Comparison of ENCODE assay signal across 23 cellular contexts in the genomic region with DNA sequence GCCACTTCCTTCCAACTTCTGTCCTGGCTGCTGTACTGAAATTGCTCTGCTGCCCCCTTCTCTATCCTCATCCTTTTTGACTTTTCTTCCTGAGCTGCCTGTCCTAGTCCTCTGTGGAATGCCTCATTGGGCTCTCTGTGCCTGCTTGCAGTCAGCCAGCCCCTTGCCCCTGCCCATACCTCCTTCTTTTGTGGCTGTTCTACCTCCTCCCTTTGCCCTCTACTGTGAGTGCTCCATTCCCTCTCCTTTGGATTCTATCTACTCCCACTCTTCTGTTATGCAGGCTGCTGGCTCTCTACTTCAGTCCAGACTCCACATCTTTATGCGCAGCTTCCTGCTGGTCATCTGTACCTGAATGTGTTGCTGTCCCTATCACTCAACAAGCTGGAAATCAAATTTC. TPM values are rescaled to one million over a fixed set of nuclear protein-coding genes. Genes with fewer than 3 reads are reported as not detected.
DNase-seq lines count a peak whose midpoint lies in the region; ATAC-seq and TF ChIP-seq lines count a peak whose summit lies in the region.
"Had no signal": no experiment of that assay in that cellular context is flagged by ENCODE, and none has a peak within 500 bp of the region (broad histone marks: within the 10 kb centered on the region; RNA-seq: fewer than 3 reads in every experiment).

No MANE protein-coding gene starts in this region.

- CTCF ChIA-PET in HEK293 (lab: Yijun Ruan, JAX) = no interaction called here
- CTCF ChIA-PET in WTC11 (lab: Charles Lee) = no interaction called here
- CTCF ChIA-PET in PC-3 (lab: Charles Lee) = no interaction called here

- peak overlapping the region; percentile 54; the same call in 1 of the 2 replicates for H3K27ac Mint-ChIP-seq in WTC11
- H3K27ac Mint-ChIP-seq: CD4-positive, alpha-beta T cell; CD8-positive, alpha-beta memory T cell; HFFc6 had no signal

- no peak for TF ChIP-seq EP300 in esophagus muscularis mucosa (IDR thresholded peaks at IDR 0.05)

- H3K4me3 ChIP-seq in HEK293 (ENCODE audit: low read depth, low read length) = no peak overlapping the region
- H3K4me3 ChIP-seq in esophagus muscularis mucosa = no peak overlapping the region
- H3K4me3 ChIP-seq in PC-3 (ENCODE audit: low read length) = no peak overlapping the region
- H3K4me3 ChIP-seq: A549; BLaER1 treated with 17β-estradiol and CSF1 and Interleukin-3, amounts not matched to agents 10 nM and 100 nM had no signal

- H3K4me1 Mint-ChIP-seq in WTC11 = peaks cover 52% of the 10 kb centered on the region
- H3K4me1 Mint-ChIP-seq: CD8-positive, alpha-beta memory T cell had no signal

- H3K9me3 Mint-ChIP-seq in WTC11 = peaks cover 19% of the 10 kb centered on the region
- H3K9me3 Mint-ChIP-seq: CD4-positive, alpha-beta T cell had no signal

- H3K27ac ChIP-seq in HEK293 (ENCODE audit: extremely low read depth, low read depth, low read length) (no peak overlapping the region), esophagus muscularis mucosa (replicated peaks in 1 of 4) (no peak overlapping the region), PC-3 (ENCODE audit: low read length) (no peak overlapping the region)
- H3K27ac ChIP-seq: A549; BLaER1 treated with 17β-estradiol and CSF1 and Interleukin-3, amounts not matched to agents 10 nM and 100 nM had no signal

- H2AFZ ChIP-seq in PC-3 (ENCODE audit: low read length) = no peak overlapping the region

- TF ChIP-seq CTCF in HEK293 (tag by site-specific recombination; IDR thresholded peaks at IDR 0.05) (no peak), WTC11 (IDR thresholded peaks at IDR 0.05) (no peak), esophagus muscularis mucosa (IDR thresholded peaks at IDR 0.05) (no peak), PC-3 (conservative IDR thresholded peaks at IDR 0.05; ENCODE audit: low read depth, low read length) (no peak)

- no peaks in the 10 kb centered on the region for H4K20me1 ChIP-seq in PC-3 (ENCODE audit: low read length)
- H4K20me1 ChIP-seq: BLaER1 treated with 17β-estradiol and CSF1 and Interleukin-3, amounts not matched to agents 10 nM and 100 nM had no signal

- H3K9ac ChIP-seq in PC-3 (ENCODE audit: low read length) = no peak overlapping the region
- H3K9ac ChIP-seq: BLaER1 treated with 17β-estradiol and CSF1 and Interleukin-3, amounts not matched to agents 10 nM and 100 nM had no signal

- no peaks in the 10 kb centered on the region for H3K9me2 ChIP-seq in PC-3 (replicated peaks; ENCODE audit: low read length)

- H3F3A ChIP-seq in PC-3 (ENCODE audit: low read length, unreplicated experiment) = no peaks in the 10 kb centered on the region

- H3K27me3 ChIP-seq in esophagus muscularis mucosa (peaks cover 0 to 3% (median 0%) of the 10 kb centered on the region in 4 donors), PC-3 (ENCODE audit: low read length) (no peaks in the 10 kb centered on the region)
- H3K27me3 ChIP-seq: BE2C had no signal

- H3K79me2 ChIP-seq in PC-3 (ENCODE audit: low read length) = no peaks in the 10 kb centered on the region

- in situ Hi-C loops in KBM-7 (cut with MboI; ENCODE audit: low pct_unique_long_range_greater_than_20kb, low sequenced_read_pairs) = no loop called here

- H3K4me1 ChIP-seq in HEK293 (ENCODE audit: control insufficient read depth, insufficient read depth, low read length) = peaks cover 14% of the 10 kb centered on the region
- peaks cover 6 to 14% (median 11%) of the 10 kb centered on the region in 4 donors for H3K4me1 ChIP-seq in esophagus muscularis mucosa
- peaks cover 23% of the 10 kb centered on the region for H3K4me1 ChIP-seq in PC-3 (ENCODE audit: insufficient read depth, low read length)

- DNase-seq in WTC11 (ENCODE audit: low spot score) (no peak), esophagus muscularis mucosa (ENCODE audit: extremely low spot score) (peak; percentile 31), PC-3 (no peak), NCI-H524 (lab: John Stamatoyannopoulos, UW) (no peak), KBM-7 (no peak)
- DNase-seq: 8988T; ACHN; AML-193; BE2C; Calu3; CD4-positive, alpha-beta T cell; CD8-positive, alpha-beta memory T cell; DMS53; DMS79 treated with DMSO at 0.1 percent for 48 hours; GF-D8; H9; HFFc6 had no signal

- 93% methylated on average over 1 of the region's 1 CpG for WGBS in esophagus muscularis mucosa

- no TSS peak for BruUV-seq in PC-3 (replicated peaks; lab: Mats Ljungman, UMichigan)

- POLR2A ChIA-PET in HEK293 (lab: Yijun Ruan, JAX) = no interaction called here
- POLR2A ChIA-PET in WTC11 (lab: Charles Lee) = no interaction called here
- POLR2A ChIA-PET in PC-3 (lab: Charles Lee; ENCODE audit: unreplicated experiment) = interaction anchor here (0.7 kb wide), 1 partner anchor 1542 kb away, joined by 35 read pairs; no protein-coding TSS in a partner anchor

- no peak overlapping the region for H3K4me2 ChIP-seq in PC-3 (ENCODE audit: low read length)
- H3K4me2 ChIP-seq: A549; BLaER1 treated with 17β-estradiol and CSF1 and Interleukin-3, amounts not matched to agents 10 nM and 100 nM had no signal

- peak; percentile 52 for ATAC-seq in WTC11
- ATAC-seq in PC-3 = no peak
- ATAC-seq: A549, HCT116 had no signal

- H3K4me3 Mint-ChIP-seq in WTC11 = no peak overlapping the region
- H3K4me3 Mint-ChIP-seq: CD14-positive monocyte; CD4-positive, alpha-beta T cell; CD8-positive, alpha-beta memory T cell; H9; HFFc6 had no signal

- H3K9me3 ChIP-seq in HEK293 (ENCODE audit: control insufficient read depth, insufficient read depth, low read depth, low read length) (no peaks in the 10 kb centered on the region), esophagus muscularis mucosa (no peaks in the 10 kb centered on the region), PC-3 (ENCODE audit: low read length) (no peaks in the 10 kb centered on the region)
- H3K9me3 ChIP-seq: BE2C had no signal

- intact Hi-C loops in esophagus muscularis mucosa (cut with DNase I) = no loop called here
- intact Hi-C loops in PC-3 (cut with micrococcal nuclease) = no loop called here

- H3K27me3 Mint-ChIP-seq in WTC11 (ENCODE audit: low read depth) = no peaks in the 10 kb centered on the region; the same call in 1 of the 2 replicates

- TF ChIP-seq POLR2A in esophagus muscularis mucosa (IDR thresholded peaks at IDR 0.05; ENCODE audit: low read depth) = no peak

- H3K36me3 ChIP-seq in HEK293 (ENCODE audit: control insufficient read depth in 2 of 2, insufficient read depth in 1 of 2, low read length in 2 of 2) = peaks cover 0 to 12% of the 10 kb centered on the region in 2 experiments; a peak in 1 of 3 replicates
- H3K36me3 ChIP-seq in esophagus muscularis mucosa = no peaks in the 10 kb centered on the region
- peaks cover 8% of the 10 kb centered on the region; the same call in 1 of the 2 replicates for H3K36me3 ChIP-seq in PC-3 (ENCODE audit: low read depth, low read length)
- H3K36me3 ChIP-seq: BE2C; BLaER1 treated with 17β-estradiol and CSF1 and Interleukin-3, amounts not matched to agents 10 nM and 100 nM had no signal

- peaks cover 30% of the 10 kb centered on the region for H3K36me3 Mint-ChIP-seq in WTC11
- H3K36me3 Mint-ChIP-seq: CD14-positive monocyte; CD8-positive, alpha-beta memory T cell had no signal

TF ChIP-seq in HEK293, 187 proteins besides CTCF, POLR2A, EP300 and RAD21:
- peak; percentile 59 for TF ChIP-seq ZNF341 (tag by site-specific recombination; IDR thresholded peaks at IDR 0.05; ENCODE audit: low read depth)
- TF ChIP-seq REPIN1 (tag by site-specific recombination; IDR thresholded peaks at IDR 0.05; ENCODE audit: low read depth) = no peak

TF ChIP-seq in WTC11, 78 proteins besides CTCF, POLR2A, EP300 and RAD21 (continues in another document):
- no peak for TF ChIP-seq RELA (CRISPR knock-in tag; IDR thresholded peaks at IDR 0.05; ENCODE audit: borderline replicate concordance)
- TF ChIP-seq, protein P1, sequence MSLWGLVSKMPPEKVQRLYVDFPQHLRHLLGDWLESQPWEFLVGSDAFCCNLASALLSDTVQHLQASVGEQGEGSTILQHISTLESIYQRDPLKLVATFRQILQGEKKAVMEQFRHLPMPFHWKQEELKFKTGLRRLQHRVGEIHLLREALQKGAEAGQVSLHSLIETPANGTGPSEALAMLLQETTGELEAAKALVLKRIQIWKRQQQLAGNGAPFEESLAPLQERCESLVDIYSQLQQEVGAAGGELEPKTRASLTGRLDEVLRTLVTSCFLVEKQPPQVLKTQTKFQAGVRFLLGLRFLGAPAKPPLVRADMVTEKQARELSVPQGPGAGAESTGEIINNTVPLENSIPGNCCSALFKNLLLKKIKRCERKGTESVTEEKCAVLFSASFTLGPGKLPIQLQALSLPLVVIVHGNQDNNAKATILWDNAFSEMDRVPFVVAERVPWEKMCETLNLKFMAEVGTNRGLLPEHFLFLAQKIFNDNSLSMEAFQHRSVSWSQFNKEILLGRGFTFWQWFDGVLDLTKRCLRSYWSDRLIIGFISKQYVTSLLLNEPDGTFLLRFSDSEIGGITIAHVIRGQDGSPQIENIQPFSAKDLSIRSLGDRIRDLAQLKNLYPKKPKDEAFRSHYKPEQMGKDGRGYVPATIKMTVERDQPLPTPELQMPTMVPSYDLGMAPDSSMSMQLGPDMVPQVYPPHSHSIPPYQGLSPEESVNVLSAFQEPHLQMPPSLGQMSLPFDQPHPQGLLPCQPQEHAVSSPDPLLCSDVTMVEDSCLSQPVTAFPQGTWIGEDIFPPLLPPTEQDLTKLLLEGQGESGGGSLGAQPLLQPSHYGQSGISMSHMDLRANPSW (CRISPR knock-in tag; conservative IDR thresholded peaks at IDR 0.05; ENCODE audit: low read depth) = no peak
- TF ChIP-seq, protein P2, sequence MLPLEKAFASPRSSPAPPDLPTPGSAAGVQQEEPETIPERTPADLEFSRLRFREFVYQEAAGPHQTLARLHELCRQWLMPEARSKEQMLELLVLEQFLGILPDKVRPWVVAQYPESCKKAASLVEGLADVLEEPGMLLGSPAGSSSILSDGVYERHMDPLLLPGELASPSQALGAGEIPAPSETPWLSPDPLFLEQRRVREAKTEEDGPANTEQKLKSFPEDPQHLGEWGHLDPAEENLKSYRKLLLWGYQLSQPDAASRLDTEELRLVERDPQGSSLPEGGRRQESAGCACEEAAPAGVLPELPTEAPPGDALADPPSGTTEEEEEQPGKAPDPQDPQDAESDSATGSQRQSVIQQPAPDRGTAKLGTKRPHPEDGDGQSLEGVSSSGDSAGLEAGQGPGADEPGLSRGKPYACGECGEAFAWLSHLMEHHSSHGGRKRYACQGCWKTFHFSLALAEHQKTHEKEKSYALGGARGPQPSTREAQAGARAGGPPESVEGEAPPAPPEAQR (CRISPR knock-in tag; IDR thresholded peaks at IDR 0.05) = no peak
- TF ChIP-seq OVOL2 (CRISPR knock-in tag; IDR thresholded peaks at IDR 0.05; ENCODE audit: borderline replicate concordance) = no peak

RNA-seq across cellular contexts. Expression of a gene that starts 8.4 kb away (rescaled TPM):
- total RNA-seq in WTC11 (2021) = 10.0 to 14.7 TPM (median 10.2 TPM) in 3 replicates
- total RNA-seq in esophagus muscularis mucosa = 1 to 10 TPM in 3 of 4 donors, under 1 TPM in 1; 0.99 to 9.0 (median 4.0) TPM
- total RNA-seq in PC-3 (2014; rRNA removed) = 1.6 and 2.6 TPM in 2 replicates
- total RNA-seq: CD4-positive, alpha-beta T cell had no signal

RNA-seq across cellular contexts. Expression of a gene that starts 54.2 kb away (rescaled TPM):
- total RNA-seq in WTC11 (2021) (4.9 to 6.5 TPM (median 6.2 TPM) in 3 replicates), esophagus muscularis mucosa (1 to 10 TPM; 1.2 to 6.7 (median 5.9) TPM), PC-3 (2014; rRNA removed) (0.46 and 1.4 TPM in 2 replicates)
- total RNA-seq: Calu3, G401 had no signal
